16 cellular contexts compared by ENCODE assay signal in the genomic region with DNA sequence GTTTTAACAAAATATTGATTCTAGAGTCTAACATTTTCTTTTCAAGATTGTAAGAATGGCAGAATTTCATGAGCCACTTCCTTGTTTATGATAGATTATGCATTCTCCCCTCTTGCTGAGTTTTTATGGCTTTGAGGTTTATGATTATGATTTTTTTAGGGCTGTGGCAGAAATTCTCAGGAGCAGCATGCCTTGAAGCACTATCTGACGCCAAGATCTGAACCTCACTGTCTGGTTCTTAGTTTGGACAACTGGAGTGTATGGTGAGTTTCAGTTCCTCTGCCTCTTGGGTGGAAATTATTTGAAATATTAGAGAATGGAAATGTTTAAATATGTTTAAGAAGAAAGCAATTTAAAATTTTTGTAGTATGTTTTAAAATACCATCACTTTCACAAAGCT. TPM values are rescaled to one million over a fixed set of nuclear protein-coding genes. Genes with fewer than 3 reads are reported as not detected.
DNase-seq lines count a peak whose midpoint lies in the region; ATAC-seq and TF ChIP-seq lines count a peak whose summit lies in the region.
"Had no signal": no experiment of that assay in that cellular context is flagged by ENCODE, and none has a peak within 500 bp of the region (broad histone marks: within the 10 kb centered on the region; RNA-seq: fewer than 3 reads in every experiment).

No MANE protein-coding gene starts in this region.

- H3K36me3 ChIP-seq in mucosa of rectum (ENCODE audit: control insufficient read depth in 2 of 2, insufficient read depth in 2 of 2, low read length in 2 of 2): peaks cover 54 to 64% of the 10 kb centered on the region in 2 donors

- no peaks in the 10 kb centered on the region for H3K27me3 ChIP-seq in mucosa of rectum (ENCODE audit: control insufficient read depth in 2 of 2, insufficient read depth in 2 of 2, low read length in 2 of 2)
- H3K27me3 ChIP-seq: BLaER1 had no signal

- peak overlapping the region; percentile 47 for H3K27ac Mint-ChIP-seq in activated CD4-positive, alpha-beta T cell treated with anti-CD3 and anti-CD28 coated beads for 36 hours
- no peak overlapping the region for H3K27ac Mint-ChIP-seq in activated CD4-positive, alpha-beta T cell treated with anti-CD3 and anti-CD28 coated beads, Interleukin-2, amount 10 ng/mL, durations not matched to agents 24 days and 14 days
- peak overlapping the region; percentile 78 for H3K27ac Mint-ChIP-seq in T-helper 17 cell
- no peak overlapping the region for H3K27ac Mint-ChIP-seq in type B pancreatic cell
- H3K27ac Mint-ChIP-seq: CD8-positive, alpha-beta T cell had no signal

- no peaks in the 10 kb centered on the region for H3K9me3 Mint-ChIP-seq in activated CD4-positive, alpha-beta T cell treated with anti-CD3 and anti-CD28 coated beads for 36 hours (ENCODE audit: low read depth)
- H3K9me3 Mint-ChIP-seq in activated CD4-positive, alpha-beta T cell treated with anti-CD3 and anti-CD28 coated beads, Interleukin-2, amount 10 ng/mL, durations not matched to agents 24 days and 14 days: no peaks in the 10 kb centered on the region
- no peaks in the 10 kb centered on the region for H3K9me3 Mint-ChIP-seq in type B pancreatic cell
- H3K9me3 Mint-ChIP-seq: CD8-positive, alpha-beta T cell had no signal

- no peak for ATAC-seq in activated CD4-positive, alpha-beta T cell treated with anti-CD3 and anti-CD28 coated beads for 36 hours
- ATAC-seq in T-helper 17 cell (no peak), HG02642 (IDR thresholded peaks at IDR 0.05; ENCODE audit: poor library complexity, unreplicated experiment) (no peak), GM21447 (IDR thresholded peaks at IDR 0.05; ENCODE audit: unreplicated experiment) (no peak)
- ATAC-seq: CD8-positive, alpha-beta T cell had no signal

- H3K27ac ChIP-seq in mucosa of rectum (ENCODE audit: low read depth in 2 of 2, low read length in 2 of 2): peak overlapping the region; percentile 33 to 49
- H3K27ac ChIP-seq: BLaER1 had no signal

- POLR2A ChIA-PET in activated CD4-positive, alpha-beta T cell treated with anti-CD3 and anti-CD28 coated beads for 36 hours (lab: Charles Lee): no interaction called here

- peaks cover 0 to 4% of the 10 kb centered on the region in 2 donors for H3K4me1 ChIP-seq in mucosa of rectum (ENCODE audit: control insufficient read depth in 2 of 2, insufficient read depth in 2 of 2, low read length in 2 of 2)
- H3K4me1 ChIP-seq: BLaER1 had no signal

- intact Hi-C loops in activated CD4-positive, alpha-beta T cell treated with anti-CD3 and anti-CD28 coated beads for 36 hours (cut with DNase I, micrococcal nuclease): no loop called here
- intact Hi-C loops in activated CD4-positive, alpha-beta T cell treated with anti-CD3 and anti-CD28 coated beads, Interleukin-2, amount 10 ng/mL, durations not matched to agents 24 days and 14 days (cut with micrococcal nuclease): no loop called here

- peaks cover 10% of the 10 kb centered on the region for H3K4me1 Mint-ChIP-seq in activated CD4-positive, alpha-beta T cell treated with anti-CD3 and anti-CD28 coated beads for 36 hours
- H3K4me1 Mint-ChIP-seq in activated CD4-positive, alpha-beta T cell treated with anti-CD3 and anti-CD28 coated beads, Interleukin-2, amount 10 ng/mL, durations not matched to agents 24 days and 14 days: peaks cover 8% of the 10 kb centered on the region
- H3K4me1 Mint-ChIP-seq in T-helper 17 cell (peaks cover 11% of the 10 kb centered on the region), type B pancreatic cell (ENCODE audit: unreplicated experiment) (no peaks in the 10 kb centered on the region)

- no peak for TF ChIP-seq CTCF in type B pancreatic cell (conservative IDR thresholded peaks at IDR 0.05)

- H3K4me3 ChIP-seq in mucosa of rectum (ENCODE audit: low read length in 2 of 2): no peak overlapping the region
- H3K4me3 ChIP-seq: BLaER1 had no signal

- no peaks in the 10 kb centered on the region for H3K27me3 Mint-ChIP-seq in activated CD4-positive, alpha-beta T cell treated with anti-CD3 and anti-CD28 coated beads for 36 hours
- no peaks in the 10 kb centered on the region for H3K27me3 Mint-ChIP-seq in activated CD4-positive, alpha-beta T cell treated with anti-CD3 and anti-CD28 coated beads, Interleukin-2, amount 10 ng/mL, durations not matched to agents 24 days and 14 days
- H3K27me3 Mint-ChIP-seq in T-helper 17 cell: no peaks in the 10 kb centered on the region
- H3K27me3 Mint-ChIP-seq in type B pancreatic cell: no peaks in the 10 kb centered on the region

- CTCF ChIA-PET in activated CD4-positive, alpha-beta T cell treated with anti-CD3 and anti-CD28 coated beads for 36 hours (lab: Charles Lee): interaction anchor here (0.7 kb wide), 1 partner anchor 40 kb away, joined by 3 read pairs; no protein-coding TSS in a partner anchor

- H3K36me3 Mint-ChIP-seq in activated CD4-positive, alpha-beta T cell treated with anti-CD3 and anti-CD28 coated beads for 36 hours (ENCODE audit: low read depth): peaks cover 49% of the 10 kb centered on the region
- peaks cover 67% of the 10 kb centered on the region for H3K36me3 Mint-ChIP-seq in activated CD4-positive, alpha-beta T cell treated with anti-CD3 and anti-CD28 coated beads, Interleukin-2, amount 10 ng/mL, durations not matched to agents 24 days and 14 days (ENCODE audit: low read depth)
- H3K36me3 Mint-ChIP-seq in T-helper 17 cell (ENCODE audit: low read depth) (peaks cover 5% of the 10 kb centered on the region), type B pancreatic cell (peaks cover 21% of the 10 kb centered on the region)

- no peak overlapping the region for H3K9ac ChIP-seq in mucosa of rectum (ENCODE audit: low read depth in 1 of 2, low read length in 2 of 2)
- H3K9ac ChIP-seq: BLaER1 had no signal

- no peak for DNase-seq in activated CD4-positive, alpha-beta T cell treated with anti-CD3 and anti-CD28 coated beads for 36 hours
- no peak for DNase-seq in activated CD4-positive, alpha-beta T cell treated with anti-CD3 and anti-CD28 coated beads, Interleukin-2, amount 10 ng/mL, durations not matched to agents 24 days and 14 days
- DNase-seq in LoVo (ENCODE audit: low spot score) (peak; percentile 22), T-helper 17 cell (no peak), type B pancreatic cell (ENCODE audit: extremely low spot score, unreplicated experiment) (no peak)
- DNase-seq: CD8-positive, alpha-beta T cell; DMS79; NCI-H1436 treated with DMSO at 0.1 percent for 48 hours; NCI-H2029 treated with DMSO at 0.1 percent for 48 hours; NCI-H510A treated with DMSO at 0.1 percent for 48 hours; NCI-H82; SHP77 treated with DMSO at 0.1 percent for 48 hours had no signal

- no peak overlapping the region for H3K4me3 Mint-ChIP-seq in activated CD4-positive, alpha-beta T cell treated with anti-CD3 and anti-CD28 coated beads for 36 hours
- H3K4me3 Mint-ChIP-seq in activated CD4-positive, alpha-beta T cell treated with anti-CD3 and anti-CD28 coated beads, Interleukin-2, amount 10 ng/mL, durations not matched to agents 24 days and 14 days: no peak overlapping the region
- H3K4me3 Mint-ChIP-seq in T-helper 17 cell (no peak overlapping the region), type B pancreatic cell (no peak overlapping the region)
- H3K4me3 Mint-ChIP-seq: CD8-positive, alpha-beta T cell had no signal

- H3K9me3 ChIP-seq in T-helper 17 cell (ENCODE audit: control insufficient read depth, low read length, poor library complexity, severe bottlenecking) (no peaks in the 10 kb centered on the region), mucosa of rectum (ENCODE audit: control insufficient read depth in 2 of 2, low read length in 2 of 2) (no peaks in the 10 kb centered on the region)
- H3K9me3 ChIP-seq: BLaER1 had no signal

RNA-seq across cellular contexts. Expression of a gene that starts 10.2 kb away (rescaled TPM):
- total RNA-seq in activated CD4-positive, alpha-beta T cell treated with anti-CD3 and anti-CD28 coated beads for 36 hours: 10 to 100 TPM; 41.1 to 41.7 TPM
- total RNA-seq in activated CD4-positive, alpha-beta T cell treated with anti-CD3 and anti-CD28 coated beads, Interleukin-2, amount 10 ng/mL, durations not matched to agents 24 days and 14 days: 45.7 and 46.7 TPM in 2 replicates
- total RNA-seq in T-helper 17 cell: 10 to 100 TPM; 65.5 to 75.3 TPM
- 28.9 and 35.0 TPM in 2 replicates for total RNA-seq in type B pancreatic cell (ENCODE audit: low replicate concordance)

RNA-seq across cellular contexts. Expression of a gene that starts 15.5 kb away (rescaled TPM):
- total RNA-seq in activated CD4-positive, alpha-beta T cell treated with anti-CD3 and anti-CD28 coated beads for 36 hours: 10 to 100 TPM; 17.8 to 18.3 TPM
- total RNA-seq in activated CD4-positive, alpha-beta T cell treated with anti-CD3 and anti-CD28 coated beads, Interleukin-2, amount 10 ng/mL, durations not matched to agents 24 days and 14 days: 12.2 and 12.3 TPM in 2 replicates
- total RNA-seq in T-helper 17 cell (1 to 10 TPM; 4.1 to 4.7 TPM), type B pancreatic cell (ENCODE audit: low replicate concordance) (9.2 and 10.7 TPM in 2 replicates)

RNA-seq across cellular contexts. Expression of a gene that starts 38.8 kb away (rescaled TPM):
- 100 to 1,000 TPM; 465 to 572 TPM for total RNA-seq in activated CD4-positive, alpha-beta T cell treated with anti-CD3 and anti-CD28 coated beads for 36 hours
- 432 and 438 TPM in 2 replicates for total RNA-seq in activated CD4-positive, alpha-beta T cell treated with anti-CD3 and anti-CD28 coated beads, Interleukin-2, amount 10 ng/mL, durations not matched to agents 24 days and 14 days
- total RNA-seq in T-helper 17 cell (100 to 1,000 TPM in 1 of 2 donors, 10 to 100 TPM in 1; 90.3 to 109 TPM), type B pancreatic cell (ENCODE audit: low replicate concordance) (167 and 218 TPM in 2 replicates)

RNA-seq across cellular contexts. Expression of a gene that starts 42.0 kb away (rescaled TPM):
- total RNA-seq in activated CD4-positive, alpha-beta T cell treated with anti-CD3 and anti-CD28 coated beads for 36 hours: 10 to 100 TPM; 26.6 to 29.4 TPM
- total RNA-seq in activated CD4-positive, alpha-beta T cell treated with anti-CD3 and anti-CD28 coated beads, Interleukin-2, amount 10 ng/mL, durations not matched to agents 24 days and 14 days: 25.6 and 31.0 TPM in 2 replicates
- total RNA-seq in T-helper 17 cell (10 to 100 TPM; 24.2 to 30.0 TPM), type B pancreatic cell (ENCODE audit: low replicate concordance) (24.3 and 27.8 TPM in 2 replicates)

Comparison
In these comparisons a context has a peak if more than half of its experiments do, and no peak if none do; other contexts are left out.
1. H3K27ac Mint-ChIP-seq: peak in activated CD4-positive, alpha-beta T cell treated with anti-CD3 and anti-CD28 coated beads for 36 hours (single experiment) and T-helper 17 cell (single experiment); none in activated CD4-positive, alpha-beta T cell treated with anti-CD3 and anti-CD28 coated beads, Interleukin-2, amount 10 ng/mL, durations not matched to agents 24 days and 14 days (single experiment) and type B pancreatic cell (single experiment).